In the genomic region with DNA sequence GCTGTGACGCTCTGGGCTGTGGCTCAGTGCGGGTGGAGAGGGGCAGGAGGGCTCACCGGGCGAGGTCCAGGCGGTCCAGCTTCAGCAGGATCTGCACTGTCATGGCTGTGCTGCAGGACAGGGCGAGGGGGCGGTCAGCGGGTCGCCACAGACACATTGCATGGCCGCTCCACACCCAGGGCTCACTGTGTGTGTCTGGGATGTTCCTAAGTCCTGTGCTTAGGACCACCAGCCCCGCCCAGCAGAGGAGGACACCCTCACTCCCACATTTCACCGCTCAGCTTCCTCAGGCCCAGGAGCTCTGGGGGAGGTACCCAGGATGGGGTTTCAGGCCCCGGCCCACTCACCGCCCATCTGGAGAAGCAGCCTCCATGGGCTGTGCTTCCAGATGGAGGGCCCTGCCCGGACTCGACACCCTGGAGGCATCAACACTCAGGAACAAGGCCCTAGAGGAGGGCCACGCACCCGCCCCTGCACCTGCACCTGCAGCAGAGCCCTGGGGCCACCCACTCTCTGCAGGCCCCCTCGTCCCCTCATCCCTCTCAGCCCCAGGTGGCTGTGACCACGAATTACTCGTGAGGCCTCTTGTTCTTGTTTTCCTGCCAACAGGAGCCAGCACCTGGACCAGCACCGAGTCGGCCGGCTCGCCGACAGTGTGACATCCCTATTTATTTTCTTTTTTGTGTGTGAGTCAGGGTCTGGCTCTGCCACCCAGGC, we compare ENCODE assay signal across 20 cellular contexts. TPM values are rescaled to one million over a fixed set of nuclear protein-coding genes. Genes with fewer than 3 reads are reported as not detected.
DNase-seq lines count a peak whose midpoint lies in the region; ATAC-seq and TF ChIP-seq lines count a peak whose summit lies in the region.
"Had no signal": no experiment of that assay in that cellular context is flagged by ENCODE, and none has a peak within 500 bp of the region (broad histone marks: within the 10 kb centered on the region; RNA-seq: fewer than 3 reads in every experiment).

No MANE protein-coding gene starts in this region.

- no peak overlapping the region for H3K4me3 Mint-ChIP-seq in natural killer cell
- H3K4me3 Mint-ChIP-seq in natural killer cell treated with Interleukin-12 subunit alpha and Interleukin-12 subunit beta and Interleukin-15 and Interleukin-18, amount 100 ng/mL, for 72 hours: no peak overlapping the region
- H3K4me3 Mint-ChIP-seq in GM23338: no peak overlapping the region
- H3K4me3 Mint-ChIP-seq: HFFc6 had no signal

- TF ChIP-seq CTCF in natural killer cell (IDR thresholded peaks at IDR 0.05) (no peak), dorsolateral prefrontal cortex (IDR thresholded peaks at IDR 0.05 in 54 of 56, conservative IDR thresholded peaks at IDR 0.05 in 2 of 56; ENCODE audit: low read depth in 1 of 56, partially characterized antibody in 56 of 56) (no peak), osteoblast (IDR thresholded peaks at IDR 0.05; ENCODE audit: extremely low read depth, low read depth, low read length) (no peak), prostate gland (IDR thresholded peaks at IDR 0.05) (no peak), GM23338 (conservative IDR thresholded peaks at IDR 0.05; ENCODE audit: low read depth in 2 of 2) (no peak), heart right ventricle (IDR thresholded peaks at IDR 0.05) (no peak)

- peaks cover 0 to 5% of the 10 kb centered on the region in 2 donors for H3K4me1 Mint-ChIP-seq in natural killer cell
- H3K4me1 Mint-ChIP-seq in natural killer cell treated with Interleukin-12 subunit alpha and Interleukin-12 subunit beta and Interleukin-15 and Interleukin-18, amount 100 ng/mL, for 72 hours (ENCODE audit: low read depth in 2 of 2): peaks cover 0 to 6% of the 10 kb centered on the region in 2 donors
- no peaks in the 10 kb centered on the region for H3K4me1 Mint-ChIP-seq in GM23338

- H3K4me3 ChIP-seq in dorsolateral prefrontal cortex (no peak overlapping the region), osteoblast (ENCODE audit: insufficient read depth, low read length) (no peak overlapping the region), prostate gland (no peak overlapping the region), GM23338 (no peak overlapping the region), heart right ventricle (no peak overlapping the region)
- H3K4me3 ChIP-seq: A549 had no signal

- H3K9me3 ChIP-seq in osteoblast (ENCODE audit: low read depth, low read length): no peaks in the 10 kb centered on the region
- H3K9me3 ChIP-seq in prostate gland: no peaks in the 10 kb centered on the region
- H3K9me3 ChIP-seq in heart right ventricle: no peaks in the 10 kb centered on the region
- H3K9me3 ChIP-seq: A549 had no signal

- H3K4me1 ChIP-seq in osteoblast (ENCODE audit: insufficient read depth, low read length) (no peaks in the 10 kb centered on the region), prostate gland (replicated peaks) (no peaks in the 10 kb centered on the region), GM23338 (ENCODE audit: insufficient read depth) (no peaks in the 10 kb centered on the region), heart right ventricle (no peaks in the 10 kb centered on the region)
- H3K4me1 ChIP-seq: A549 had no signal

- H2AFZ ChIP-seq in osteoblast (ENCODE audit: low read length) (no peak overlapping the region), GM23338 (no peak overlapping the region)

- intact Hi-C loops in natural killer cell (cut with micrococcal nuclease) (no loop called here), dorsolateral prefrontal cortex (cut with DNase I) (loop anchor here in 1 of 2 donors (5.0 kb wide), 2 partner anchors 38 to 313 kb away; no protein-coding TSS in a partner anchor), prostate gland (cut with DNase I) (no loop called here), heart right ventricle (cut with DNase I) (no loop called here)

- H3K36me3 ChIP-seq in osteoblast (ENCODE audit: insufficient read depth, low read length): peaks cover 38% of the 10 kb centered on the region
- H3K36me3 ChIP-seq in prostate gland: peaks cover 0 to 5% of the 10 kb centered on the region in 2 donors
- no peaks in the 10 kb centered on the region for H3K36me3 ChIP-seq in GM23338 (ENCODE audit: insufficient read depth)
- peaks cover 0 to 92% (median 13%) of the 10 kb centered on the region in 9 donors for H3K36me3 ChIP-seq in heart right ventricle

- WGBS in prostate gland: 85% methylated on average over 17 of the region's 26 CpGs
- 92 to 94% methylated on average over 26 of the region's 26 CpGs for WGBS in heart right ventricle, 2 donors

- H3K4me2 ChIP-seq in osteoblast (ENCODE audit: insufficient read depth, low read length) (no peak overlapping the region), GM23338 (no peak overlapping the region)
- H3K4me2 ChIP-seq: A549, KMS-11 had no signal

- H3K9me2 ChIP-seq in GM23338 (ENCODE audit: insufficient read depth): no peaks in the 10 kb centered on the region

- H3K79me2 ChIP-seq in osteoblast (ENCODE audit: insufficient read depth, low read length) (peaks cover 3% of the 10 kb centered on the region), GM23338 (replicated peaks; ENCODE audit: insufficient read depth) (no peaks in the 10 kb centered on the region)

- no peaks in the 10 kb centered on the region for H3F3A ChIP-seq in GM23338 (replicated peaks; ENCODE audit: low read depth)

- no peak for TF ChIP-seq POLR2A in prostate gland (IDR thresholded peaks at IDR 0.05)

- ATAC-seq in natural killer cell (no peak), GM23338 (no peak), heart right ventricle (no peak)
- ATAC-seq in natural killer cell treated with Interleukin-12 subunit alpha and Interleukin-12 subunit beta and Interleukin-15 and Interleukin-18, amount 100 ng/mL, for 72 hours: no peak
- no peak for ATAC-seq in activated CD4-positive, CD25-positive, alpha-beta regulatory T cell treated with anti-CD3 and anti-CD28 coated beads, Interleukin-2, amount 50 U/mL, for 24 hours
- ATAC-seq: A549 had no signal

- H4K20me1 ChIP-seq in osteoblast (ENCODE audit: insufficient read depth, low read length) (peaks cover 13% of the 10 kb centered on the region), GM23338 (replicated peaks; ENCODE audit: insufficient read depth) (no peaks in the 10 kb centered on the region; the same call in 1 of the 2 replicates)

- H3K9me3 Mint-ChIP-seq in natural killer cell (no peaks in the 10 kb centered on the region), GM23338 (no peaks in the 10 kb centered on the region)
- H3K9me3 Mint-ChIP-seq in natural killer cell treated with Interleukin-12 subunit alpha and Interleukin-12 subunit beta and Interleukin-15 and Interleukin-18, amount 100 ng/mL, for 72 hours: no peaks in the 10 kb centered on the region
- H3K9me3 Mint-ChIP-seq: HFFc6 had no signal

- peak overlapping the region; percentile 32 to 41 for H3K27ac Mint-ChIP-seq in natural killer cell
- H3K27ac Mint-ChIP-seq in natural killer cell treated with Interleukin-12 subunit alpha and Interleukin-12 subunit beta and Interleukin-15 and Interleukin-18, amount 100 ng/mL, for 72 hours: no peak overlapping the region
- H3K27ac Mint-ChIP-seq in GM23338: no peak overlapping the region
- H3K27ac Mint-ChIP-seq: HFFc6 had no signal

- H3K27me3 ChIP-seq in dorsolateral prefrontal cortex (no peaks in the 10 kb centered on the region), osteoblast (ENCODE audit: insufficient read depth, low read length) (no peaks in the 10 kb centered on the region), prostate gland (replicated peaks; ENCODE audit: insufficient read depth) (no peaks in the 10 kb centered on the region), GM23338 (ENCODE audit: insufficient read depth) (no peaks in the 10 kb centered on the region), heart right ventricle (no peaks in the 10 kb centered on the region)

- no peaks in the 10 kb centered on the region for H3K36me3 Mint-ChIP-seq in natural killer cell
- H3K36me3 Mint-ChIP-seq in natural killer cell treated with Interleukin-12 subunit alpha and Interleukin-12 subunit beta and Interleukin-15 and Interleukin-18, amount 100 ng/mL, for 72 hours: no peaks in the 10 kb centered on the region
- H3K36me3 Mint-ChIP-seq in GM23338 (ENCODE audit: low read depth): peaks cover 15% of the 10 kb centered on the region

- H3K27ac ChIP-seq in dorsolateral prefrontal cortex: peak overlapping the region in 57 of 59 donors; percentile 46 to 96 (median 87)
- no peak overlapping the region for H3K27ac ChIP-seq in osteoblast (ENCODE audit: low read depth, low read length)
- no peak overlapping the region for H3K27ac ChIP-seq in prostate gland
- no peak overlapping the region for H3K27ac ChIP-seq in GM23338 (ENCODE audit: low read depth)
- no peak overlapping the region for H3K27ac ChIP-seq in heart right ventricle
- H3K27ac ChIP-seq: A549, KMS-11 had no signal

- no peak for DNase-seq in natural killer cell
- DNase-seq in natural killer cell treated with Interleukin-12 subunit alpha and Interleukin-12 subunit beta and Interleukin-15 and Interleukin-18, amount 100 ng/mL, for 72 hours (ENCODE audit: low spot score): no peak
- DNase-seq in dorsolateral prefrontal cortex: peak in 2 of 10 donors; percentile 17 to 58
- peak; percentile 61 for DNase-seq in osteoblast (ENCODE audit: insufficient read length, low spot score, missing footprints)
- DNase-seq in prostate gland (ENCODE audit: low spot score): no peak
- DNase-seq in GM23338 (ENCODE audit: low spot score): no peak
- DNase-seq in heart right ventricle: no peak
- DNase-seq: Calu3; DMS79 treated with DMSO at 0.1 percent for 48 hours; GF-D8; HFFc6; NCI-H1105; NCI-H1694 treated with DMSO at 0.1 percent for 48 hours; NCI-H69; NK-92 treated with Interleukin-12 subunit alpha and Interleukin-12 subunit beta, amount 100 ng/mL, for 24 hours; OCI-M1 had no signal

- H3K27me3 Mint-ChIP-seq in natural killer cell (ENCODE audit: low read depth in 2 of 2) (no peaks in the 10 kb centered on the region), GM23338 (ENCODE audit: insufficient read depth, low read depth, poor library complexity) (peaks cover 4% of the 10 kb centered on the region)
- H3K27me3 Mint-ChIP-seq in natural killer cell treated with Interleukin-12 subunit alpha and Interleukin-12 subunit beta and Interleukin-15 and Interleukin-18, amount 100 ng/mL, for 72 hours: no peaks in the 10 kb centered on the region

RNA-seq across cellular contexts. Expression of gene CERS1, which starts 9.7 kb away (rescaled TPM):
- total RNA-seq in natural killer cell (not detected), dorsolateral prefrontal cortex (100 to 1,000 TPM in 106 of 120 experiments, 10 to 100 TPM in 14; 81.6 to 211 (median 120) TPM), osteoblast (0.29 and 0.36 TPM in 2 replicates), prostate gland (10 to 100 TPM in 1 of 2 donors, not detected in 1; 38.7 TPM), heart right ventricle (1 to 10 TPM in 6 of 10 donors, under 1 TPM in 4; 0.42 to 3.3 (median 1.3) TPM)
- total RNA-seq in natural killer cell treated with Interleukin-12 subunit alpha and Interleukin-12 subunit beta and Interleukin-15 and Interleukin-18, amount 100 ng/mL, for 72 hours: not detected
- total RNA-seq in GM23338 (2014; rRNA removed; shearing (Covaris generic)): 11.1 and 11.7 TPM in 2 replicates
- polyA plus RNA-seq in GM23338 (2016; fragmentation: Nextera tagmentation; extraction: Ambion mirVana) (12.2 and 15.9 TPM in 2 replicates), heart right ventricle (under 1 TPM; 0.37 to 0.49 TPM)
- total RNA-seq: MCF 10A had no signal

RNA-seq across cellular contexts. Expression of gene COPE, which starts 13.5 kb away (rescaled TPM):
- total RNA-seq in natural killer cell: 100 to 1,000 TPM; 204 to 228 (median 218) TPM
- 100 to 1,000 TPM; 204 to 275 TPM for total RNA-seq in natural killer cell treated with Interleukin-12 subunit alpha and Interleukin-12 subunit beta and Interleukin-15 and Interleukin-18, amount 100 ng/mL, for 72 hours
- 100 to 1,000 TPM; 108 to 189 (median 147) TPM for total RNA-seq in dorsolateral prefrontal cortex
- total RNA-seq in osteoblast: 179 and 180 TPM in 2 replicates
- 100 to 1,000 TPM; 402 to 553 TPM for total RNA-seq in prostate gland
- total RNA-seq in GM23338 (2014; rRNA removed; shearing (Covaris generic)): 235 and 263 TPM in 2 replicates
- polyA plus RNA-seq in GM23338 (2016; fragmentation: Nextera tagmentation; extraction: Ambion mirVana): 263 and 269 TPM in 2 replicates
- total RNA-seq in heart right ventricle: 100 to 1,000 TPM; 102 to 157 (median 117) TPM
- 100 to 1,000 TPM; 166 to 302 TPM for polyA plus RNA-seq in heart right ventricle

RNA-seq across cellular contexts. Expression of gene DDX49, which starts 13.8 kb away (rescaled TPM):
- total RNA-seq in natural killer cell (10 to 100 TPM; 59.3 to 66.9 (median 62.9) TPM), dorsolateral prefrontal cortex (10 to 100 TPM; 28.5 to 56.4 (median 38.5) TPM), osteoblast (46.7 and 52.5 TPM in 2 replicates), prostate gland (10 to 100 TPM; 72.0 to 91.2 TPM), heart right ventricle (10 to 100 TPM; 16.2 to 29.8 (median 21.3) TPM)
- total RNA-seq in natural killer cell treated with Interleukin-12 subunit alpha and Interleukin-12 subunit beta and Interleukin-15 and Interleukin-18, amount 100 ng/mL, for 72 hours: 100 to 1,000 TPM in 1 of 2 donors, 10 to 100 TPM in 1; 72.7 to 119 TPM
- total RNA-seq in GM23338 (2014; rRNA removed; shearing (Covaris generic)): 49.6 and 75.3 TPM in 2 replicates
- polyA plus RNA-seq in GM23338 (2016; fragmentation: Nextera tagmentation; extraction: Ambion mirVana) (40.2 and 44.2 TPM in 2 replicates), heart right ventricle (10 to 100 TPM; 44.4 to 74.5 TPM)

RNA-seq across cellular contexts. Expression of gene HOMER3, which starts 35.3 kb away (rescaled TPM):
- 1 to 10 TPM in 1 of 3 donors, under 1 TPM in 1, not detected in 1; 0.19 to 4.8 TPM for total RNA-seq in natural killer cell
- under 1 TPM in 1 of 2 donors, not detected in 1; 0.86 TPM for total RNA-seq in natural killer cell treated with Interleukin-12 subunit alpha and Interleukin-12 subunit beta and Interleukin-15 and Interleukin-18, amount 100 ng/mL, for 72 hours
- total RNA-seq in dorsolateral prefrontal cortex: 10 to 100 TPM; 11.7 to 52.8 (median 22.9) TPM
- 98.4 and 107 TPM in 2 replicates for total RNA-seq in osteoblast
- 10 to 100 TPM; 21.9 to 29.5 TPM for total RNA-seq in prostate gland
- 23.5 and 38.4 TPM in 2 replicates for total RNA-seq in GM23338 (2014; rRNA removed; shearing (Covaris generic))
- polyA plus RNA-seq in GM23338 (2016; fragmentation: Nextera tagmentation; extraction: Ambion mirVana): 16.7 and 18.0 TPM in 2 replicates
- 10 to 100 TPM; 10.4 to 23.2 (median 13.6) TPM for total RNA-seq in heart right ventricle
- 10 to 100 TPM; 20.8 to 24.8 TPM for polyA plus RNA-seq in heart right ventricle

Comparison
In these comparisons a context has a peak if more than half of its experiments do, and no peak if none do; other contexts are left out.
1. H3K27ac Mint-ChIP-seq: peak in natural killer cell (2 of 2); none in natural killer cell treated with Interleukin-12 subunit alpha and Interleukin-12 subunit beta and Interleukin-15 and Interleukin-18, amount 100 ng/mL, for 72 hours (0 of 2) and GM23338 (single experiment).
2. H3K27ac ChIP-seq: peak in dorsolateral prefrontal cortex (57 of 59); none in osteoblast (single experiment), prostate gland (0 of 2), GM23338 (single experiment) and heart right ventricle (0 of 10).